Comparison of ENCODE assay signal across 9 cellular contexts in genomic region chr3:90015688-90016356, GRCh38.
DNase-seq lines count a peak whose midpoint lies in the region; ATAC-seq and TF ChIP-seq lines count a peak whose summit lies in the region.
"Had no signal": no experiment of that assay in that cellular context is flagged by ENCODE, and none has a peak within 500 bp of the region (broad histone marks: within the 10 kb centered on the region; RNA-seq: fewer than 3 reads in every experiment).

No MANE protein-coding gene starts in this region.

- H3K9ac ChIP-seq in adipocyte (ENCODE audit: low read length) = peak overlapping the region; percentile 84

- TF ChIP-seq EP300 in suprapubic skin (IDR thresholded peaks at IDR 0.05) = no peak

- intact Hi-C loops in heart left ventricle (cut with DNase I) = loop anchor here in 1 of 10 donors (10.0 kb wide), 1 partner anchor 61 kb away; no protein-coding TSS in a partner anchor
- intact Hi-C loops in testis (cut with DNase I; ENCODE audit: low total_unique reads) = no loop called here

- H3K9me3 ChIP-seq in adipocyte (ENCODE audit: control insufficient read depth, low read length) (no peaks in the 10 kb centered on the region), heart left ventricle (peaks cover 0 to 14% (median 0%) of the 10 kb centered on the region in 12 donors), testis (no peaks in the 10 kb centered on the region), suprapubic skin (no peaks in the 10 kb centered on the region)
- H3K9me3 ChIP-seq: mucosa of descending colon had no signal

- H3K27me3 ChIP-seq in adipocyte (replicated peaks; ENCODE audit: control insufficient read depth, insufficient read depth, low read length) = no peaks in the 10 kb centered on the region
- H3K27me3 ChIP-seq in heart left ventricle = no peaks in the 10 kb centered on the region
- H3K27me3 ChIP-seq in testis = no peaks in the 10 kb centered on the region
- H3K27me3 ChIP-seq in suprapubic skin = no peaks in the 10 kb centered on the region

- no peak for TF ChIP-seq CTCF in heart left ventricle (IDR thresholded peaks at IDR 0.05)
- no peak for TF ChIP-seq CTCF in testis (IDR thresholded peaks at IDR 0.05)
- no peak for TF ChIP-seq CTCF in suprapubic skin (IDR thresholded peaks at IDR 0.05)

- H3K4me3 ChIP-seq in adipocyte (ENCODE audit: low read length) = peak overlapping the region; percentile 0
- H3K4me3 ChIP-seq in heart left ventricle = no peak overlapping the region
- no peak overlapping the region for H3K4me3 ChIP-seq in testis
- no peak overlapping the region for H3K4me3 ChIP-seq in suprapubic skin
- H3K4me3 ChIP-seq: mucosa of descending colon had no signal

- no peaks in the 10 kb centered on the region for H3K36me3 ChIP-seq in adipocyte (ENCODE audit: control insufficient read depth, insufficient read depth, low read length, severe bottlenecking)
- H3K36me3 ChIP-seq in heart left ventricle = no peaks in the 10 kb centered on the region
- H3K36me3 ChIP-seq in testis (ENCODE audit: low read depth, missing control alignments) = no peaks in the 10 kb centered on the region
- H3K36me3 ChIP-seq in suprapubic skin = no peaks in the 10 kb centered on the region

- H3K4me1 ChIP-seq in adipocyte (ENCODE audit: control insufficient read depth, insufficient read depth, low read length) = peaks cover 29% of the 10 kb centered on the region
- peaks cover 0 to 16% (median 0%) of the 10 kb centered on the region in 12 donors for H3K4me1 ChIP-seq in heart left ventricle
- H3K4me1 ChIP-seq in testis = no peaks in the 10 kb centered on the region
- H3K4me1 ChIP-seq in suprapubic skin = peaks cover 4% of the 10 kb centered on the region

- DNase-seq in NCI-H748 (lab: John Stamatoyannopoulos, UW; ENCODE audit: unreplicated experiment) = peak; percentile 37
- no peak for DNase-seq in NCI-H748 treated with DMSO at 0.1 percent for 48 hours (lab: John Stamatoyannopoulos, UW)
- peak; percentile 97 for DNase-seq in adipocyte (ENCODE audit: low read depth)
- DNase-seq in heart left ventricle = peak in 4 of 5 donors; percentile 24 to 34 (median 32)
- DNase-seq in testis = peak; percentile 25
- DNase-seq in suprapubic skin (ENCODE audit: low spot score in 2 of 2) = no peak
- no peak for DNase-seq in NCI-H1417 (lab: John Stamatoyannopoulos, UW)
- DNase-seq: mucosa of descending colon had no signal

- TF ChIP-seq POLR2A in heart left ventricle (IDR thresholded peaks at IDR 0.05) = no peak
- TF ChIP-seq POLR2A in testis (IDR thresholded peaks at IDR 0.05) = no peak
- TF ChIP-seq POLR2A in suprapubic skin (IDR thresholded peaks at IDR 0.05) = no peak

- peak; percentile 39 to 80 (median 62) for ATAC-seq in heart left ventricle
- ATAC-seq in HG02884 (IDR thresholded peaks at IDR 0.05; ENCODE audit: unreplicated experiment) = no peak
- ATAC-seq: mucosa of descending colon had no signal

- 39 to 51% (median 45%) methylated on average over 4 of the region's 4 CpGs for WGBS in heart left ventricle, 4 donors
- WGBS in testis, 2 donors = 28 to 29% methylated on average over 4 of the region's 4 CpGs
- WGBS in suprapubic skin = 23% methylated on average over 4 of the region's 4 CpGs

- H3K27ac ChIP-seq in heart left ventricle (peak overlapping the region in 10 of 12 donors; percentile 1 to 68 (median 42)), testis (no peak overlapping the region), suprapubic skin (no peak overlapping the region)

Comparison
In these comparisons a context has a peak if more than half of its experiments do, and no peak if none do; other contexts are left out.
1. DNase-seq: peak in NCI-H748 (single experiment), adipocyte (single experiment), heart left ventricle (4 of 5) and testis (single experiment); none in NCI-H748 treated with DMSO at 0.1 percent for 48 hours (single experiment), suprapubic skin (0 of 2) and NCI-H1417 (0 of 3).
2. H3K27ac ChIP-seq: peak in heart left ventricle (10 of 12); none in testis (0 of 2) and suprapubic skin (single experiment).